In genomic region chr3:11140054-11140712, GRCh38 we compare ENCODE assay signal across 8 cellular contexts. TPM values are rescaled to one million over a fixed set of nuclear protein-coding genes. Genes with fewer than 3 reads are reported as not detected.
DNase-seq lines count a peak whose midpoint lies in the region; ATAC-seq and TF ChIP-seq lines count a peak whose summit lies in the region.

No MANE protein-coding gene starts in this region.

- ATAC-seq in DND-41 (ENCODE audit: insufficient read depth, low read depth) = peak; percentile 96
- ATAC-seq in GM19395 (IDR thresholded peaks at IDR 0.05; ENCODE audit: unreplicated experiment) = peak; percentile 99
- ATAC-seq in HG03354 (IDR thresholded peaks at IDR 0.05; ENCODE audit: poor library complexity, severe bottlenecking, unreplicated experiment) = peak; percentile 97

- H3K4me1 ChIP-seq in DND-41 (ENCODE audit: insufficient read depth, low read length) (peaks cover 11% of the 10 kb centered on the region), SJCRH30 (peaks cover 7% of the 10 kb centered on the region), suprapubic skin (peaks cover 31% of the 10 kb centered on the region)

- 15% methylated on average over 13 of the region's 13 CpGs for WGBS in suprapubic skin

- no peaks in the 10 kb centered on the region for H4K20me1 ChIP-seq in DND-41 (ENCODE audit: insufficient read depth, low read length)

- no peak overlapping the region for H2AFZ ChIP-seq in DND-41 (ENCODE audit: low read depth, low read length)

- no peak overlapping the region for H3K4me3 ChIP-seq in DND-41 (ENCODE audit: low read depth in 1 of 2, low read length in 2 of 2)
- H3K4me3 ChIP-seq in SJCRH30 = no peak overlapping the region
- H3K4me3 ChIP-seq in suprapubic skin = no peak overlapping the region

- TF ChIP-seq CTCF in DND-41 (IDR thresholded peaks at IDR 0.05; ENCODE audit: borderline replicate concordance, extremely low read depth, low read length, poor library complexity, severe bottlenecking) = no peak
- no peak for TF ChIP-seq CTCF in suprapubic skin (IDR thresholded peaks at IDR 0.05)

- no peak for TF ChIP-seq EP300 in suprapubic skin (IDR thresholded peaks at IDR 0.05)

- H3K27me3 ChIP-seq in DND-41 (ENCODE audit: insufficient read depth, low read length, poor library complexity) (no peaks in the 10 kb centered on the region), SJCRH30 (no peaks in the 10 kb centered on the region), suprapubic skin (no peaks in the 10 kb centered on the region)

- POLR2A ChIA-PET in HEK293T (lab: Yijun Ruan, JAX) = no interaction called here

- CTCF ChIA-PET in HEK293T (lab: Yijun Ruan, JAX) = no interaction called here

- H3K9ac ChIP-seq in DND-41 (ENCODE audit: low read depth, low read length) = no peak overlapping the region

- DNase-seq in DND-41 (peak; percentile 67), SJCRH30 (peak; percentile 68 to 81), kidney glomerular epithelial cell (lab: John Stamatoyannopoulos, UW) (peak; percentile 22), HEK293T (ENCODE audit: extremely low spot score) (no peak), NCI-H526 treated with DMSO at 0.1 percent for 48 hours (lab: John Stamatoyannopoulos, UW) (no peak), suprapubic skin (ENCODE audit: low spot score in 2 of 2) (no peak)

- H3K4me2 ChIP-seq in DND-41 (ENCODE audit: insufficient read depth, low read length) = no peak overlapping the region

- TF ChIP-seq POLR2A in suprapubic skin (IDR thresholded peaks at IDR 0.05) = no peak

- no peaks in the 10 kb centered on the region for H3K9me3 ChIP-seq in DND-41 (ENCODE audit: insufficient read depth, low read length, severe bottlenecking)
- no peaks in the 10 kb centered on the region for H3K9me3 ChIP-seq in SJCRH30 (replicated peaks)
- no peaks in the 10 kb centered on the region for H3K9me3 ChIP-seq in suprapubic skin

- H3K36me3 ChIP-seq in DND-41 (ENCODE audit: insufficient read depth, low read length) = no peaks in the 10 kb centered on the region
- no peaks in the 10 kb centered on the region for H3K36me3 ChIP-seq in SJCRH30
- H3K36me3 ChIP-seq in suprapubic skin = no peaks in the 10 kb centered on the region

- H3K27ac ChIP-seq in DND-41 (ENCODE audit: low read length) (no peak overlapping the region), SJCRH30 (no peak overlapping the region), suprapubic skin (no peak overlapping the region)

- no peaks in the 10 kb centered on the region for H3K79me2 ChIP-seq in DND-41 (ENCODE audit: insufficient read depth, low read length)

TF ChIP-seq in HEK293T, 16 proteins besides CTCF, POLR2A, EP300 and RAD21:
- TF ChIP-seq NFRKB (IDR thresholded peaks at IDR 0.05) (no peak), HDGF (IDR thresholded peaks at IDR 0.05; ENCODE audit: borderline replicate concordance) (no peak), ARNT (IDR thresholded peaks at IDR 0.05) (no peak), FOXA1 (IDR thresholded peaks at IDR 0.05) (no peak), FOXK2 (IDR thresholded peaks at IDR 0.05) (no peak), SUZ12 (IDR thresholded peaks at IDR 0.05) (no peak), FOXM1 (IDR thresholded peaks at IDR 0.05; ENCODE audit: borderline replicate concordance) (no peak), TARDBP (IDR thresholded peaks at IDR 0.05) (no peak), BHLHE40 (IDR thresholded peaks at IDR 0.05; ENCODE audit: borderline replicate concordance) (no peak), CTBP1 (IDR thresholded peaks at IDR 0.05; ENCODE audit: borderline replicate concordance) (no peak), PKNOX1 (IDR thresholded peaks at IDR 0.05) (no peak), SP1 (IDR thresholded peaks at IDR 0.05) (no peak), ZNF384 (IDR thresholded peaks at IDR 0.05) (no peak), LEF1 (IDR thresholded peaks at IDR 0.05; ENCODE audit: borderline replicate concordance) (no peak), L3MBTL2 (conservative IDR thresholded peaks at IDR 0.05) (no peak), ELF4 (IDR thresholded peaks at IDR 0.05) (no peak)

RNA-seq across cellular contexts. Expression of gene HRH1, which starts 14.1 kb away (rescaled TPM):
- total RNA-seq in SJCRH30 (2014; rRNA removed; shearing (Covaris generic)) = 0.04 TPM in 1 of 2 replicates, not detected in the other
- total RNA-seq in suprapubic skin = 10 to 100 TPM; 10.9 to 12.2 (median 11.4) TPM

Comparison
In these comparisons a context has a peak if more than half of its experiments do, and no peak if none do; other contexts are left out.
1. DNase-seq: peak in DND-41 (single experiment), SJCRH30 (2 of 2) and kidney glomerular epithelial cell (single experiment); none in HEK293T (single experiment), NCI-H526 treated with DMSO at 0.1 percent for 48 hours (single experiment) and suprapubic skin (0 of 2).
2. RNA of gene HRH1, which starts 14.1 kb away (total RNA-seq): 10.9 to 12.2 TPM in suprapubic skin; 0.04 TPM in SJCRH30; every median in the first group is over 10 times any median in the second.
3. Peak in every context shown above with its lines, with median percentiles within 50 percentile points of each other: ATAC-seq.